In the genomic region with DNA sequence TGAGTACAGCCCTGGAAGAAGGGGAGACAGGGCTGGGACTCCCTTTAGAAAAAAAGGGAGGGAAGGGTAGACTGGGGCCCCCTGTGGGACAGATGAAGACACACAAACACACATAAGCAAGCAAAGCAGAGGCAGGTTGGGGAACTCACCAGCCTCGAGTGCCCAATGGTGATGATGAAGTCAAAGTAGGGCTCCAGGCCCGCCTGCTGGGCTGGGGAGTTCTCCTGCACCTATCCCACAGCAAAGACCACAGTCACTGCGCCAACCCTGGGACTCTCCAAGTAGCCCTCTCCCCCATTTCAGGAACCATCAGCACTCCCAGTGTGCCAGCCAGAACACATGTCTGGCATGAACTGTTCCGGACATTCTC, we compare ENCODE assay signal across 1 cellular context.
TF ChIP-seq lines count a peak whose summit lies in the region.

No MANE protein-coding gene starts in this region.

TF ChIP-seq in HepG2, 621 proteins besides CTCF, POLR2A, EP300 and RAD21:
- TF ChIP-seq ETV5 (CRISPR knock-in tag; IDR thresholded peaks at IDR 0.05; ENCODE audit: borderline replicate concordance): no peak
- no peak for TF ChIP-seq KAT8 (CRISPR knock-in tag; IDR thresholded peaks at IDR 0.05)
- TF ChIP-seq ZNF605 (CRISPR knock-in tag; IDR thresholded peaks at IDR 0.05): no peak
- no peak for TF ChIP-seq SETDB1 (CRISPR knock-in tag; IDR thresholded peaks at IDR 0.05; ENCODE audit: borderline replicate concordance)
- TF ChIP-seq, protein P1, sequence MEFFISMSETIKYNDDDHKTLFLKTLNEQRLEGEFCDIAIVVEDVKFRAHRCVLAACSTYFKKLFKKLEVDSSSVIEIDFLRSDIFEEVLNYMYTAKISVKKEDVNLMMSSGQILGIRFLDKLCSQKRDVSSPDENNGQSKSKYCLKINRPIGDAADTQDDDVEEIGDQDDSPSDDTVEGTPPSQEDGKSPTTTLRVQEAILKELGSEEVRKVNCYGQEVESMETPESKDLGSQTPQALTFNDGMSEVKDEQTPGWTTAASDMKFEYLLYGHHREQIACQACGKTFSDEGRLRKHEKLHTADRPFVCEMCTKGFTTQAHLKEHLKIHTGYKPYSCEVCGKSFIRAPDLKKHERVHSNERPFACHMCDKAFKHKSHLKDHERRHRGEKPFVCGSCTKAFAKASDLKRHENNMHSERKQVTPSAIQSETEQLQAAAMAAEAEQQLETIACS (CRISPR knock-in tag; IDR thresholded peaks at IDR 0.05): no peak
- no peak for TF ChIP-seq ZSCAN30 (CRISPR knock-in tag; IDR thresholded peaks at IDR 0.05)
- TF ChIP-seq, protein P2, sequence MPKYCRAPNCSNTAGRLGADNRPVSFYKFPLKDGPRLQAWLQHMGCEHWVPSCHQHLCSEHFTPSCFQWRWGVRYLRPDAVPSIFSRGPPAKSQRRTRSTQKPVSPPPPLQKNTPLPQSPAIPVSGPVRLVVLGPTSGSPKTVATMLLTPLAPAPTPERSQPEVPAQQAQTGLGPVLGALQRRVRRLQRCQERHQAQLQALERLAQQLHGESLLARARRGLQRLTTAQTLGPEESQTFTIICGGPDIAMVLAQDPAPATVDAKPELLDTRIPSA (CRISPR knock-in tag; IDR thresholded peaks at IDR 0.05; ENCODE audit: borderline replicate concordance): no peak
- no peak for TF ChIP-seq NRL (CRISPR knock-in tag; IDR thresholded peaks at IDR 0.05; ENCODE audit: borderline replicate concordance)
- TF ChIP-seq, protein P3, sequence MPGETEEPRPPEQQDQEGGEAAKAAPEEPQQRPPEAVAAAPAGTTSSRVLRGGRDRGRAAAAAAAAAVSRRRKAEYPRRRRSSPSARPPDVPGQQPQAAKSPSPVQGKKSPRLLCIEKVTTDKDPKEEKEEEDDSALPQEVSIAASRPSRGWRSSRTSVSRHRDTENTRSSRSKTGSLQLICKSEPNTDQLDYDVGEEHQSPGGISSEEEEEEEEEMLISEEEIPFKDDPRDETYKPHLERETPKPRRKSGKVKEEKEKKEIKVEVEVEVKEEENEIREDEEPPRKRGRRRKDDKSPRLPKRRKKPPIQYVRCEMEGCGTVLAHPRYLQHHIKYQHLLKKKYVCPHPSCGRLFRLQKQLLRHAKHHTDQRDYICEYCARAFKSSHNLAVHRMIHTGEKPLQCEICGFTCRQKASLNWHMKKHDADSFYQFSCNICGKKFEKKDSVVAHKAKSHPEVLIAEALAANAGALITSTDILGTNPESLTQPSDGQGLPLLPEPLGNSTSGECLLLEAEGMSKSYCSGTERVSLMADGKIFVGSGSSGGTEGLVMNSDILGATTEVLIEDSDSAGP (CRISPR knock-in tag; IDR thresholded peaks at IDR 0.05; ENCODE audit: borderline replicate concordance): no peak
- TF ChIP-seq SMYD3 (CRISPR knock-in tag; IDR thresholded peaks at IDR 0.05): no peak
